Comparison of ENCODE assay signal across 38 cellular contexts in the genomic region with DNA sequence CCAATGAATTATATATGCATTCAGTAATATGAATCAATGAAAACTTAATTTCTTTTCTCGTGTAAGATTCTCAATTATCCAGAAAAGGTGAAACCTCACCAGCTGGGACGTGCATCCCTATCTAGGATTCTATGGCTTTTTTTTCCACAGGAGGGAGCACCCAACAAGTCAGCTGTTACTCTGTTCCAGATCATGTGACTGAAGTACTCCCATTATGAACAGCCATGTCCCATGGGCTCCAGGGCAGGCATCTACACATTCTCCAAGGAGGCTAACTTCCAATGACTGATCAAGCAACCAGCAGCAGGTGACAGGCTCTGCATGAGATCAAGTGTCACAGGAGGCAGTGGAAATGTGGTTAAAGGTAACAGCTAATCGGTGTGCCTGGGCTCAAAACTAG.
"Had no signal": no experiment of that assay in that cellular context is flagged by ENCODE, and none has a peak within 500 bp of the region (broad histone marks: within the 10 kb centered on the region; RNA-seq: fewer than 3 reads in every experiment).

No MANE protein-coding gene starts in this region.

- H3K36me3 ChIP-seq: brain microvascular endothelial cell had no signal

- H3K27me3 Mint-ChIP-seq: activated CD4-positive, alpha-beta memory T cell treated with anti-CD3 and anti-CD28 coated beads, Interleukin-2, amount 10 ng/mL, durations not matched to agents 7 days and 5 days; activated CD8-positive, alpha-beta memory T cell treated with anti-CD3 and anti-CD28 coated beads, Interleukin-2, amount 10 ng/mL, durations not matched to agents 7 days and 5 days; activated naive CD4-positive, alpha-beta T cell treated with anti-CD3 and anti-CD28 coated beads, Interleukin-2, amount 10 ng/mL, durations not matched to agents 7 days and 5 days; activated naive CD8-positive, alpha-beta T cell treated with anti-CD3 and anti-CD28 coated beads for 36 hours had no signal

- H3K4me1 Mint-ChIP-seq: activated CD4-positive, alpha-beta memory T cell treated with anti-CD3 and anti-CD28 coated beads, Interleukin-2, amount 10 ng/mL, durations not matched to agents 7 days and 5 days; activated CD8-positive, alpha-beta memory T cell treated with anti-CD3 and anti-CD28 coated beads, Interleukin-2, amount 10 ng/mL, durations not matched to agents 7 days and 5 days; activated naive CD4-positive, alpha-beta T cell treated with anti-CD3 and anti-CD28 coated beads, Interleukin-2, amount 10 ng/mL, durations not matched to agents 7 days and 5 days; activated naive CD8-positive, alpha-beta T cell treated with anti-CD3 and anti-CD28 coated beads for 36 hours had no signal

- H3K27ac Mint-ChIP-seq: activated CD4-positive, alpha-beta memory T cell treated with anti-CD3 and anti-CD28 coated beads, Interleukin-2, amount 10 ng/mL, durations not matched to agents 7 days and 5 days; activated CD8-positive, alpha-beta memory T cell treated with anti-CD3 and anti-CD28 coated beads, Interleukin-2, amount 10 ng/mL, durations not matched to agents 7 days and 5 days; activated naive CD4-positive, alpha-beta T cell treated with anti-CD3 and anti-CD28 coated beads, Interleukin-2, amount 10 ng/mL, durations not matched to agents 7 days and 5 days; activated naive CD8-positive, alpha-beta T cell treated with anti-CD3 and anti-CD28 coated beads for 36 hours had no signal

- H3K4me3 Mint-ChIP-seq: activated CD4-positive, alpha-beta memory T cell treated with anti-CD3 and anti-CD28 coated beads, Interleukin-2, amount 10 ng/mL, durations not matched to agents 7 days and 5 days; activated CD8-positive, alpha-beta memory T cell treated with anti-CD3 and anti-CD28 coated beads, Interleukin-2, amount 10 ng/mL, durations not matched to agents 7 days and 5 days; activated naive CD4-positive, alpha-beta T cell treated with anti-CD3 and anti-CD28 coated beads, Interleukin-2, amount 10 ng/mL, durations not matched to agents 7 days and 5 days; activated naive CD8-positive, alpha-beta T cell treated with anti-CD3 and anti-CD28 coated beads for 36 hours had no signal

- H3K27me3 ChIP-seq: brain microvascular endothelial cell had no signal

- H3K4me3 ChIP-seq: PC-9 had no signal

- DNase-seq: activated CD4-positive, alpha-beta memory T cell treated with anti-CD3 and anti-CD28 coated beads, Interleukin-2, amount 10 ng/mL, durations not matched to agents 7 days and 5 days; activated CD4-positive, alpha-beta T cell treated with anti-CD3 and anti-CD28 coated beads for 1 hour; activated CD4-positive, alpha-beta T cell treated with anti-CD3 and anti-CD28 coated beads for 48 hours; activated CD4-positive, CD25-positive, alpha-beta regulatory T cell; activated CD8-positive, alpha-beta memory T cell treated with anti-CD3 and anti-CD28 coated beads for 24 hours; activated CD8-positive, alpha-beta memory T cell treated with anti-CD3 and anti-CD28 coated beads, Interleukin-2, amount 10 ng/mL, durations not matched to agents 7 days and 5 days; activated CD8-positive, alpha-beta memory T cell treated with anti-CD3 and anti-CD28 coated beads, Interleukin-2, amount 50 U/mL, for 48 hours; activated effector memory CD4-positive, alpha-beta T cell treated with Interleukin-2 at 50 U/mL for 16 hours; activated naive CD4-positive, alpha-beta T cell treated with anti-CD3 and anti-CD28 coated beads, Interleukin-2, amount 10 ng/mL, durations not matched to agents 7 days and 5 days; activated naive CD8-positive, alpha-beta T cell treated with anti-CD3 and anti-CD28 coated beads for 36 hours; activated T-cell treated with anti-CD3 and anti-CD28 coated beads, Interleukin-2, amount 50 U/mL, for 48 hours; amniotic stem cell; aorta; brain microvascular endothelial cell; central memory CD4-positive, alpha-beta T cell; Kasumi-1; KG1; MM.1S; MV-4-11; NCI-H1092; NCI-H1436 treated with DMSO at 0.1 percent for 48 hours; NCI-H1694 treated with DMSO at 0.1 percent for 48 hours; NCI-H2029; NCI-H2227 treated with DMSO at 0.1 percent for 48 hours; NCI-H446; NCI-H510A treated with DMSO at 0.1 percent for 48 hours; NCI-H526 treated with DMSO at 0.1 percent for 48 hours; NCI-H82; NK-92 treated with Interleukin-12 subunit alpha and Interleukin-12 subunit beta, amount 100 ng/mL, for 24 hours; PC-9; SIG-M5; T-helper 1 cell; T-helper 2 cell; T-helper 9 cell had no signal

- H3K36me3 Mint-ChIP-seq: activated CD8-positive, alpha-beta memory T cell treated with anti-CD3 and anti-CD28 coated beads, Interleukin-2, amount 10 ng/mL, durations not matched to agents 7 days and 5 days; activated naive CD4-positive, alpha-beta T cell treated with anti-CD3 and anti-CD28 coated beads, Interleukin-2, amount 10 ng/mL, durations not matched to agents 7 days and 5 days; activated naive CD8-positive, alpha-beta T cell treated with anti-CD3 and anti-CD28 coated beads for 36 hours had no signal

- H3K27ac ChIP-seq: brain microvascular endothelial cell, PC-9, RWPE1, VCaP had no signal

- H3K9me3 Mint-ChIP-seq: activated naive CD4-positive, alpha-beta T cell treated with anti-CD3 and anti-CD28 coated beads, Interleukin-2, amount 10 ng/mL, durations not matched to agents 7 days and 5 days; activated naive CD8-positive, alpha-beta T cell treated with anti-CD3 and anti-CD28 coated beads for 36 hours had no signal

- ATAC-seq: activated CD8-positive, alpha-beta memory T cell treated with anti-CD3 and anti-CD28 coated beads, Interleukin-2, amount 10 ng/mL, durations not matched to agents 7 days and 5 days; Right ventricle myocardium inferior; SK-N-SH treated with all-trans-retinoic acid at 6 μM for 48 hours had no signal
